9 cellular contexts compared by ENCODE assay signal in the genomic region with DNA sequence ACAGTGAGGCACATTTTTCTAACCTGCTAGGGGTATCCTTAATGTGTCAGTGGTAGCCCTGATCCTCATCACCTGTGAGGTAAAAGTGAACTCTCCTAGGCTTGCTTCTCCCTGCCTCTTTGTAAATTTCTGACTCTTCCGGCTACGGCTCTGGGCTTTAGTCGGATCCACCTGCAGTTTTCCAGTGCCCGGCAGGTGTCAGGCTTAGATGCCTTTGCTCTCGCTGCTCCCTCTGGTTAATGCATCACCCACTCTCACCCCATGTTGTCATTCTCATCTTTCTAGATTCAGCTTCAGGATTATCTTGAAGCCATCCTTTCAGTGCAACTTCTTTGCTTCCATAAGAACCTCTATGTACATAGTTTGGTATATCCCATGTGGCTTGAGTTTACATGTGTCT. TPM values are rescaled to one million over a fixed set of nuclear protein-coding genes. Genes with fewer than 3 reads are reported as not detected.
A peak's percentile ranks its signal among the peaks of the same experiment; 100 is the strongest.
DNase-seq lines count a peak whose midpoint lies in the region; ATAC-seq and TF ChIP-seq lines count a peak whose summit lies in the region.
"Had no signal": no experiment of that assay in that cellular context is flagged by ENCODE, and none has a peak within 500 bp of the region (broad histone marks: within the 10 kb centered on the region; RNA-seq: fewer than 3 reads in every experiment).

No MANE protein-coding gene starts in this region.

- no peak overlapping the region for H3K27ac Mint-ChIP-seq in chondrocyte (ENCODE audit: unreplicated experiment)
- H3K27ac Mint-ChIP-seq in natural killer cell treated with Interleukin-12 subunit alpha and Interleukin-12 subunit beta and Interleukin-15 and Interleukin-18, amount 100 ng/mL, for 72 hours = peak overlapping the region; percentile 75 to 88

- in situ Hi-C loops in Caki2 (cut with HindIII; ENCODE audit: low pct_unique_long_range_greater_than_20kb, low sequenced_read_pairs) = no loop called here

- peak; percentile 22 for DNase-seq in Caki2 (ENCODE audit: low read depth)
- peak; percentile 46 for DNase-seq in NCI-H2107 treated with DMSO at 0.1 percent for 48 hours (lab: John Stamatoyannopoulos, UW; ENCODE audit: unreplicated experiment)
- DNase-seq in chondrocyte (ENCODE audit: low spot score) = no peak
- DNase-seq in natural killer cell treated with Interleukin-12 subunit alpha and Interleukin-12 subunit beta and Interleukin-15 and Interleukin-18, amount 100 ng/mL, for 72 hours (ENCODE audit: low spot score) = no peak
- no peak for DNase-seq in NCI-H1436 treated with DMSO at 0.1 percent for 48 hours (lab: John Stamatoyannopoulos, UW)
- no peak for DNase-seq in amniotic stem cell (lab: John Stamatoyannopoulos, UW)
- DNase-seq in stimulated activated CD8-positive, alpha-beta memory T cell treated with anti-CD3 and anti-CD28 coated beads, Interleukin-4, amount 100 ng/mL, for 48 hours = no peak
- DNase-seq: activated CD4-positive, alpha-beta T cell treated with anti-CD3 and anti-CD28 coated beads, Interleukin-2, amount 50 U/mL, for 1 hour had no signal

- peaks cover 17% of the 10 kb centered on the region for H3K4me1 Mint-ChIP-seq in chondrocyte (ENCODE audit: low read depth)
- H3K4me1 Mint-ChIP-seq in natural killer cell treated with Interleukin-12 subunit alpha and Interleukin-12 subunit beta and Interleukin-15 and Interleukin-18, amount 100 ng/mL, for 72 hours (ENCODE audit: low read depth in 2 of 2) = peaks cover 48 to 52% of the 10 kb centered on the region in 2 donors

- TF ChIP-seq CTCF in chondrocyte (IDR thresholded peaks at IDR 0.05) = peak; percentile 48

- no peak overlapping the region for H3K4me3 Mint-ChIP-seq in chondrocyte (ENCODE audit: unreplicated experiment)
- no peak overlapping the region for H3K4me3 Mint-ChIP-seq in natural killer cell treated with Interleukin-12 subunit alpha and Interleukin-12 subunit beta and Interleukin-15 and Interleukin-18, amount 100 ng/mL, for 72 hours

- no peak for ATAC-seq in natural killer cell treated with Interleukin-12 subunit alpha and Interleukin-12 subunit beta and Interleukin-15 and Interleukin-18, amount 100 ng/mL, for 72 hours
- ATAC-seq in GM18858 (IDR thresholded peaks at IDR 0.05; ENCODE audit: unreplicated experiment) = no peak

- H3K27me3 Mint-ChIP-seq in chondrocyte (ENCODE audit: low read depth) = no peaks in the 10 kb centered on the region
- H3K27me3 Mint-ChIP-seq in natural killer cell treated with Interleukin-12 subunit alpha and Interleukin-12 subunit beta and Interleukin-15 and Interleukin-18, amount 100 ng/mL, for 72 hours = no peaks in the 10 kb centered on the region

- no peaks in the 10 kb centered on the region for H3K9me3 Mint-ChIP-seq in chondrocyte (ENCODE audit: low read depth)
- H3K9me3 Mint-ChIP-seq in natural killer cell treated with Interleukin-12 subunit alpha and Interleukin-12 subunit beta and Interleukin-15 and Interleukin-18, amount 100 ng/mL, for 72 hours = no peaks in the 10 kb centered on the region

- H3K36me3 Mint-ChIP-seq in chondrocyte (ENCODE audit: low read depth) = peaks cover 1% of the 10 kb centered on the region
- peaks cover 12% of the 10 kb centered on the region for H3K36me3 Mint-ChIP-seq in natural killer cell treated with Interleukin-12 subunit alpha and Interleukin-12 subunit beta and Interleukin-15 and Interleukin-18, amount 100 ng/mL, for 72 hours

RNA-seq across cellular contexts. Expression of gene CEP78, which starts 3.6 kb away (rescaled TPM):
- total RNA-seq in Caki2 (2014; rRNA removed; shearing (Covaris generic); ENCODE audit: low replicate concordance) = 7.3 and 15.8 TPM in 2 replicates
- 15.9 to 23.2 TPM (median 17.6 TPM) in 3 replicates for total RNA-seq in chondrocyte
- 10 to 100 TPM; 39.8 to 56.4 TPM for total RNA-seq in natural killer cell treated with Interleukin-12 subunit alpha and Interleukin-12 subunit beta and Interleukin-15 and Interleukin-18, amount 100 ng/mL, for 72 hours

RNA-seq across cellular contexts. Expression of gene PSAT1, which starts 57.4 kb away (rescaled TPM):
- 69.4 and 70.3 TPM in 2 replicates for total RNA-seq in Caki2 (2014; rRNA removed; shearing (Covaris generic); ENCODE audit: low replicate concordance)
- total RNA-seq in chondrocyte = 45.0 to 302 TPM (median 299 TPM) in 3 replicates
- 10 to 100 TPM; 44.9 to 51.8 TPM for total RNA-seq in natural killer cell treated with Interleukin-12 subunit alpha and Interleukin-12 subunit beta and Interleukin-15 and Interleukin-18, amount 100 ng/mL, for 72 hours

Comparison
In these comparisons a context has a peak if more than half of its experiments do, and no peak if none do; other contexts are left out.
1. DNase-seq: peak in Caki2 (single experiment) and NCI-H2107 treated with DMSO at 0.1 percent for 48 hours (single experiment); none in chondrocyte (single experiment), natural killer cell treated with Interleukin-12 subunit alpha and Interleukin-12 subunit beta and Interleukin-15 and Interleukin-18, amount 100 ng/mL, for 72 hours (single experiment), NCI-H1436 treated with DMSO at 0.1 percent for 48 hours (single experiment), amniotic stem cell (single experiment) and stimulated activated CD8-positive, alpha-beta memory T cell treated with anti-CD3 and anti-CD28 coated beads, Interleukin-4, amount 100 ng/mL, for 48 hours (single experiment).